ENCODE assay signal across 11 cellular contexts in the genomic region with DNA sequence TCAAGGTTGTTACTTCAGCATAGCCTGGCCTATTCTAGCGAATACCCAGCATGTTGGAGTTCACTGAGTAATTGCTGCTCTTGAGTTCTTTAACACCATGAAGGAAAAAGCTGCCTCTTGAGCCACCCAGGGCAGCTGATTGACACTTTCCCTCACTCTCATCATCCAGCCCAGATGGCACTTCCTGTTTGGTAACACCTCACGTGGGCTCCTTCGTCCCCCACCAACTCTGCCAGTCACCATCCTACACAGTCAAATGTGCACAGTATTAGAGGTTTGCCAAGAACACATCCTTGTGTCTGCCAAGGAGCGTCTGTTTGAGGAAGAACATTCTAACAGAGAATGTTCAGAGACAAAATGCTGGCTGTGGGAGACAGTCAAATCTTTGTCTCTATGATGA.
DNase-seq lines count a peak whose midpoint lies in the region; ATAC-seq lines count a peak whose summit lies in the region.
"Had no signal": no experiment of that assay in that cellular context is flagged by ENCODE, and none has a peak within 500 bp of the region (broad histone marks: within the 10 kb centered on the region; RNA-seq: fewer than 3 reads in every experiment).

No MANE protein-coding gene starts in this region.

- no peak overlapping the region for H3K4me3 Mint-ChIP-seq in activated CD4-positive, alpha-beta T cell treated with anti-CD3 and anti-CD28 coated beads for 36 hours
- no peak overlapping the region for H3K4me3 Mint-ChIP-seq in T-helper 17 cell
- H3K4me3 Mint-ChIP-seq in stimulated activated naive CD8-positive, alpha-beta T cell treated with anti-CD3 and anti-CD28 coated beads, Interleukin-15, Interleukin-2, amounts not matched to agents 100 ng/mL and 50 ng/mL, for 24 hours = peak overlapping the region; percentile 11

- CTCF ChIA-PET in activated CD4-positive, alpha-beta T cell treated with anti-CD3 and anti-CD28 coated beads for 36 hours (lab: Charles Lee) = interaction anchor here (0.6 to 1.3 kb wide), 2 partner anchors 10 to 325 kb away, joined by 3 to 5 read pairs; no protein-coding TSS in a partner anchor

- peaks cover 4% of the 10 kb centered on the region for H3K27me3 Mint-ChIP-seq in activated CD4-positive, alpha-beta T cell treated with anti-CD3 and anti-CD28 coated beads for 36 hours
- no peaks in the 10 kb centered on the region for H3K27me3 Mint-ChIP-seq in T-helper 17 cell
- H3K27me3 Mint-ChIP-seq in stimulated activated naive CD8-positive, alpha-beta T cell treated with anti-CD3 and anti-CD28 coated beads, Interleukin-15, Interleukin-2, amounts not matched to agents 100 ng/mL and 50 ng/mL, for 24 hours = no peaks in the 10 kb centered on the region

- DNase-seq in activated CD4-positive, alpha-beta T cell treated with anti-CD3 and anti-CD28 coated beads for 36 hours = peak; percentile 56
- no peak for DNase-seq in activated CD4-positive, alpha-beta T cell treated with anti-CD3 and anti-CD28 coated beads for 1 hour
- DNase-seq in T-helper 17 cell (no peak), cardiac septum (ENCODE audit: low spot score) (peak; percentile 78), kidney tubule cell (ENCODE audit: low spot score) (no peak), NCI-H82 (lab: John Stamatoyannopoulos, UW) (no peak), T-helper 9 cell (no peak)
- DNase-seq: islet precursor cell, sigmoid colon, SJCRH30 had no signal

- H3K36me3 Mint-ChIP-seq in activated CD4-positive, alpha-beta T cell treated with anti-CD3 and anti-CD28 coated beads for 36 hours (ENCODE audit: low read depth) = peaks cover 3% of the 10 kb centered on the region
- no peaks in the 10 kb centered on the region for H3K36me3 Mint-ChIP-seq in T-helper 17 cell (ENCODE audit: low read depth)
- H3K36me3 Mint-ChIP-seq in stimulated activated naive CD8-positive, alpha-beta T cell treated with anti-CD3 and anti-CD28 coated beads, Interleukin-15, Interleukin-2, amounts not matched to agents 100 ng/mL and 50 ng/mL, for 24 hours (ENCODE audit: low read depth) = no peaks in the 10 kb centered on the region

- intact Hi-C loops in activated CD4-positive, alpha-beta T cell treated with anti-CD3 and anti-CD28 coated beads for 36 hours (cut with DNase I, micrococcal nuclease) = loop anchor here (1.0 to 10.0 kb wide), 7 partner anchors 144 to 788 kb away; no protein-coding TSS in a partner anchor
- intact Hi-C loops in cardiac septum (cut with DNase I) = no loop called here

- peak; percentile 28 for ATAC-seq in activated CD4-positive, alpha-beta T cell treated with anti-CD3 and anti-CD28 coated beads for 36 hours
- no peak for ATAC-seq in T-helper 17 cell

- H3K4me1 Mint-ChIP-seq in activated CD4-positive, alpha-beta T cell treated with anti-CD3 and anti-CD28 coated beads for 36 hours = peaks cover 90% of the 10 kb centered on the region
- peaks cover 61% of the 10 kb centered on the region for H3K4me1 Mint-ChIP-seq in T-helper 17 cell
- H3K4me1 Mint-ChIP-seq in stimulated activated naive CD8-positive, alpha-beta T cell treated with anti-CD3 and anti-CD28 coated beads, Interleukin-15, Interleukin-2, amounts not matched to agents 100 ng/mL and 50 ng/mL, for 24 hours (ENCODE audit: low read depth) = peaks cover 95% of the 10 kb centered on the region

- H3K9me3 Mint-ChIP-seq in activated CD4-positive, alpha-beta T cell treated with anti-CD3 and anti-CD28 coated beads for 36 hours (ENCODE audit: low read depth) = no peaks in the 10 kb centered on the region
- no peaks in the 10 kb centered on the region for H3K9me3 Mint-ChIP-seq in stimulated activated naive CD8-positive, alpha-beta T cell treated with anti-CD3 and anti-CD28 coated beads, Interleukin-15, Interleukin-2, amounts not matched to agents 100 ng/mL and 50 ng/mL, for 24 hours

- H3K9me3 ChIP-seq in T-helper 17 cell (ENCODE audit: control insufficient read depth, low read length, poor library complexity, severe bottlenecking) = no peaks in the 10 kb centered on the region
- H3K9me3 ChIP-seq: sigmoid colon, SJCRH30 had no signal

- POLR2A ChIA-PET in activated CD4-positive, alpha-beta T cell treated with anti-CD3 and anti-CD28 coated beads for 36 hours (lab: Charles Lee) = no interaction called here

- H3K27ac Mint-ChIP-seq in activated CD4-positive, alpha-beta T cell treated with anti-CD3 and anti-CD28 coated beads for 36 hours = peak overlapping the region; percentile 58
- peak overlapping the region; percentile 94 for H3K27ac Mint-ChIP-seq in T-helper 17 cell
- H3K27ac Mint-ChIP-seq in stimulated activated naive CD8-positive, alpha-beta T cell treated with anti-CD3 and anti-CD28 coated beads, Interleukin-15, Interleukin-2, amounts not matched to agents 100 ng/mL and 50 ng/mL, for 24 hours = peak overlapping the region; percentile 86

Comparison
In these comparisons a context has a peak if more than half of its experiments do, and no peak if none do; other contexts are left out.
1. DNase-seq: peak in activated CD4-positive, alpha-beta T cell treated with anti-CD3 and anti-CD28 coated beads for 36 hours (single experiment) and cardiac septum (single experiment); none in activated CD4-positive, alpha-beta T cell treated with anti-CD3 and anti-CD28 coated beads for 1 hour (single experiment), T-helper 17 cell (0 of 3), kidney tubule cell (single experiment), NCI-H82 (single experiment) and T-helper 9 cell (single experiment).
2. Peak in every context shown above with its lines, with median percentiles within 50 percentile points of each other: H3K27ac Mint-ChIP-seq.